In genomic region chr11:110303414-110303826, GRCh38 we compare ENCODE assay signal across 21 cellular contexts. TPM values are rescaled to one million over a fixed set of nuclear protein-coding genes. Genes with fewer than 3 reads are reported as not detected.
DNase-seq lines count a peak whose midpoint lies in the region; ATAC-seq and TF ChIP-seq lines count a peak whose summit lies in the region.
"Had no signal": no experiment of that assay in that cellular context is flagged by ENCODE, and none has a peak within 500 bp of the region (broad histone marks: within the 10 kb centered on the region; RNA-seq: fewer than 3 reads in every experiment).

No MANE protein-coding gene starts in this region.

- H3K27ac ChIP-seq in HEK293 (ENCODE audit: extremely low read depth, low read depth, low read length), result peak overlapping the region; percentile 26; the same call in 1 of the 2 replicates
- H3K27ac ChIP-seq: BLaER1, SJCRH30 had no signal

- POLR2A ChIA-PET in HEK293 (lab: Yijun Ruan, JAX), result no interaction called here

- CTCF ChIA-PET in HEK293 (lab: Yijun Ruan, JAX), result interaction anchor here (0.5 kb wide), 1 partner anchor 99 kb away, joined by 6 read pairs; no protein-coding TSS in a partner anchor

- H3K36me3 ChIP-seq in HEK293 (ENCODE audit: control insufficient read depth in 2 of 2, insufficient read depth in 1 of 2, low read length in 2 of 2), result no peaks in the 10 kb centered on the region
- H3K36me3 ChIP-seq in mucosa of descending colon (ENCODE audit: low read depth), result no peaks in the 10 kb centered on the region
- H3K36me3 ChIP-seq: BLaER1, SJCRH30 had no signal

- H3K4me3 ChIP-seq in HEK293 (ENCODE audit: low read depth, low read length), result no peak overlapping the region
- H3K4me3 ChIP-seq in mucosa of descending colon, result no peak overlapping the region
- H3K4me3 ChIP-seq: BLaER1, SJCRH30 had no signal

- DNase-seq in HuH-7.5 (ENCODE audit: low spot score) (peak; percentile 41), NCI-H748 (lab: John Stamatoyannopoulos, UW; ENCODE audit: unreplicated experiment) (peak; percentile 87), mucosa of descending colon (no peak), NOMO-1 treated with dmso at 0.1 percent for 144 hours (lab: John Stamatoyannopoulos, UW; ENCODE audit: unreplicated experiment) (no peak)
- DNase-seq: ACHN; CD4-positive, alpha-beta T cell; COR-L47; DMS79; H7; HFFc6; KBM-7; MM.1S; NCI-H1048; NCI-H1436 treated with DMSO at 0.1 percent for 48 hours; NCI-H2029 treated with DMSO at 0.1 percent for 48 hours; NCI-H510A; SJCRH30 had no signal

- no peak for TF ChIP-seq CTCF in HEK293 (tag by site-specific recombination; IDR thresholded peaks at IDR 0.05)
- no peak for TF ChIP-seq CTCF in mucosa of descending colon (IDR thresholded peaks at IDR 0.05)

- ATAC-seq in mucosa of descending colon (peak; percentile 45), SK-N-SH treated with all-trans-retinoic acid at 6 μM for 48 hours (no peak), GM19324 (IDR thresholded peaks at IDR 0.05; ENCODE audit: low FRiP score, unreplicated experiment) (no peak)

- H3K4me1 ChIP-seq in HEK293 (ENCODE audit: control insufficient read depth, insufficient read depth, low read length) (peaks cover 3% of the 10 kb centered on the region), mucosa of descending colon (ENCODE audit: low read depth) (peaks cover 16% of the 10 kb centered on the region)
- H3K4me1 ChIP-seq: BLaER1 had no signal

- intact Hi-C loops in mucosa of descending colon (cut with DNase I, micrococcal nuclease), result no loop called here

- H3K9me3 ChIP-seq in HEK293 (ENCODE audit: control insufficient read depth, insufficient read depth, low read depth, low read length), result no peaks in the 10 kb centered on the region
- H3K9me3 ChIP-seq in mucosa of descending colon, result no peaks in the 10 kb centered on the region
- H3K9me3 ChIP-seq: SJCRH30 had no signal

TF ChIP-seq in HEK293, 187 proteins besides CTCF, POLR2A, EP300 and RAD21 (continues in another document):
- TF ChIP-seq ZNF530 (tag by site-specific recombination; IDR thresholded peaks at IDR 0.05; ENCODE audit: low read depth) (no peak), ZNF423 (tag by site-specific recombination; IDR thresholded peaks at IDR 0.05) (no peak), PBX3 (CRISPR knock-in tag; IDR thresholded peaks at IDR 0.05) (no peak), ZNF555 (tag by site-specific recombination; conservative IDR thresholded peaks at IDR 0.05) (no peak), ZNF280D (tag by site-specific recombination; IDR thresholded peaks at IDR 0.05) (no peak), ZNF777 (tag by site-specific recombination; IDR thresholded peaks at IDR 0.05; ENCODE audit: borderline replicate concordance) (no peak), GFI1B (tag by site-specific recombination; IDR thresholded peaks at IDR 0.05) (no peak), GLI4 (tag by site-specific recombination; IDR thresholded peaks at IDR 0.05) (no peak), ZNF24 (tag by site-specific recombination; IDR thresholded peaks at IDR 0.05) (no peak), TRIM28 (IDR thresholded peaks at IDR 0.05; ENCODE audit: borderline replicate concordance, low read length) (peak; percentile 80), OSR2 (tag by site-specific recombination; IDR thresholded peaks at IDR 0.05) (no peak), IKZF3 (tag by site-specific recombination; IDR thresholded peaks at IDR 0.05) (no peak), YY2 (tag by site-specific recombination; IDR thresholded peaks at IDR 0.05) (no peak), ZNF629 (tag by site-specific recombination; IDR thresholded peaks at IDR 0.05) (no peak), ZNF175 (tag by site-specific recombination; IDR thresholded peaks at IDR 0.05) (no peak), ZNF521 (tag by site-specific recombination; IDR thresholded peaks at IDR 0.05) (no peak)

TF ChIP-seq in SK-N-SH treated with all-trans-retinoic acid at 6 μM for 48 hours, 23 proteins besides CTCF, POLR2A, EP300 and RAD21:
- no peak for TF ChIP-seq CSDC2 (CRISPR knock-in tag; IDR thresholded peaks at IDR 0.05)
- no peak for TF ChIP-seq OSR1 (CRISPR knock-in tag; IDR thresholded peaks at IDR 0.05)
- no peak for TF ChIP-seq ZNF70 (CRISPR knock-in tag; IDR thresholded peaks at IDR 0.05)
- TF ChIP-seq PPARA (CRISPR knock-in tag; IDR thresholded peaks at IDR 0.05; ENCODE audit: borderline replicate concordance), result no peak
- no peak for TF ChIP-seq ZFP30 (CRISPR knock-in tag; IDR thresholded peaks at IDR 0.05)
- no peak for TF ChIP-seq ARNTL (CRISPR knock-in tag; IDR thresholded peaks at IDR 0.05; ENCODE audit: borderline replicate concordance, low read depth)
- TF ChIP-seq ISL1 (CRISPR knock-in tag; IDR thresholded peaks at IDR 0.05), result no peak
- no peak for TF ChIP-seq ZNF565 (CRISPR knock-in tag; conservative IDR thresholded peaks at IDR 0.05; ENCODE audit: low read depth)
- no peak for TF ChIP-seq CREB5 (CRISPR knock-in tag; IDR thresholded peaks at IDR 0.05; ENCODE audit: low read depth)
- no peak for TF ChIP-seq RARB (CRISPR knock-in tag; IDR thresholded peaks at IDR 0.05)
- no peak for TF ChIP-seq TCF4 (CRISPR knock-in tag; IDR thresholded peaks at IDR 0.05; ENCODE audit: borderline replicate concordance)
- TF ChIP-seq TOX (CRISPR knock-in tag; IDR thresholded peaks at IDR 0.05; ENCODE audit: borderline replicate concordance), result no peak
- no peak for TF ChIP-seq BACH2 (CRISPR knock-in tag; IDR thresholded peaks at IDR 0.05; ENCODE audit: borderline replicate concordance)
- no peak for TF ChIP-seq ESRRG (CRISPR knock-in tag; IDR thresholded peaks at IDR 0.05)
- no peak for TF ChIP-seq ZFP3 (CRISPR knock-in tag; IDR thresholded peaks at IDR 0.05)

RNA-seq across cellular contexts. Expression of gene RDX, which starts 7.0 kb away (rescaled TPM):
- 10 to 100 TPM; 26.7 to 83.7 (median 26.8) TPM for total RNA-seq in mucosa of descending colon

Comparison
In these comparisons a context has a peak if more than half of its experiments do, and no peak if none do; other contexts are left out.
1. DNase-seq: peak in HuH-7.5 (single experiment) and NCI-H748 (single experiment); none in mucosa of descending colon (0 of 3) and NOMO-1 treated with dmso at 0.1 percent for 144 hours (single experiment).